Comparison of ENCODE assay signal across 26 cellular contexts in the genomic region with DNA sequence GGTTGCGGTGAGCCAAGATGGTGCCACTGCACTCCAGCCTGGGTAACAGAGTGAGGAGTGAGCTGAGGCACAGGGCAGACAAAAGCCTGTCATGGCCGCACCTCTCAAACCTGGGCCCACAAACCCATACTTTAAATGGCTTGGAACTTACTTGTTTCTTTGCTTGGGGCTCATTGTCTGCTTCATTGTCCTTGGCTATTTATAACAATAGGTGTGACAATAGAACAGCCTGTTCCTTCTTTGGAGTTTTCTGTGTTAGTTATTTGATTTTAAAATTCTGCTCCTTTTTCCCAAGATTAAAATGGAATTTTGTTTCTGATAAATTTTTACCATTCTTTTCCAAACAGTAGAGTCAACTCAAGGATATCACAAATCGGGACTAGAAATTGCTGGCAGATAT.
"Had no signal": no experiment of that assay in that cellular context is flagged by ENCODE, and none has a peak within 500 bp of the region (broad histone marks: within the 10 kb centered on the region; RNA-seq: fewer than 3 reads in every experiment).

No MANE protein-coding gene starts in this region.

- H3K4me1 ChIP-seq: left lung had no signal

- H3K36me3 ChIP-seq: adrenal gland, brain microvascular endothelial cell, left lung, pancreas, right atrium auricular region, transverse colon had no signal

- H3K4me1 Mint-ChIP-seq: T-helper 17 cell had no signal

- H3K4me3 Mint-ChIP-seq: activated CD4-positive, alpha-beta memory T cell treated with anti-CD3 and anti-CD28 coated beads for 36 hours; activated CD4-positive, alpha-beta T cell treated with anti-CD3 and anti-CD28 coated beads, Interleukin-2, amount 10 ng/mL, durations not matched to agents 24 days and 14 days; activated naive CD4-positive, alpha-beta T cell treated with anti-CD3 and anti-CD28 coated beads for 36 hours; activated naive CD8-positive, alpha-beta T cell treated with anti-CD3 and anti-CD28 coated beads for 36 hours; activated T-helper 1 cell treated with anti-CD3 and anti-CD28 coated beads, Interleukin-12 subunit alpha, Interleukin-12 subunit beta, Interleukin-2, Interleukin-4 antibody, amounts not matched to agents 30 ng/mL and 10 ng/mL and 1 ng/mL, durations not matched to agents 14 hours and 24 hours and 36 hours; nephron; T-helper 17 cell had no signal

- H3K9me3 ChIP-seq: adrenal gland, left lung, pancreas, psoas muscle, right atrium auricular region, SK-N-SH, transverse colon had no signal

- FAIRE-seq: endothelial cell of umbilical vein, pancreas had no signal

- H3K27me3 ChIP-seq: adrenal gland, brain microvascular endothelial cell, left lung, pancreas, right atrium auricular region, transverse colon had no signal

- H3K9me3 Mint-ChIP-seq: activated CD4-positive, alpha-beta memory T cell treated with anti-CD3 and anti-CD28 coated beads for 36 hours; activated naive CD4-positive, alpha-beta T cell treated with anti-CD3 and anti-CD28 coated beads for 36 hours; activated naive CD8-positive, alpha-beta T cell treated with anti-CD3 and anti-CD28 coated beads for 36 hours; activated T-helper 1 cell treated with anti-CD3 and anti-CD28 coated beads, Interleukin-12 subunit alpha, Interleukin-12 subunit beta, Interleukin-2, Interleukin-4 antibody, amounts not matched to agents 30 ng/mL and 10 ng/mL and 1 ng/mL, durations not matched to agents 14 hours and 24 hours and 36 hours; nephron had no signal

- H3K4me3 ChIP-seq: adrenal gland, left lung, pancreas, psoas muscle, right atrium auricular region, transverse colon had no signal

- H3K27ac ChIP-seq: adrenal gland, brain microvascular endothelial cell, left lung, psoas muscle had no signal

- DNase-seq: activated CD4-positive, alpha-beta memory T cell treated with anti-CD3 and anti-CD28 coated beads for 36 hours; activated CD4-positive, alpha-beta T cell treated with anti-CD3 and anti-CD28 coated beads, Interleukin-2, amount 10 ng/mL, durations not matched to agents 24 days and 14 days; activated CD4-positive, CD25-positive, alpha-beta regulatory T cell treated with anti-CD3 and anti-CD28 coated beads, Interleukin-2, amount 50 U/mL, for 72 hours; activated CD8-positive, alpha-beta memory T cell treated with anti-CD3 and anti-CD28 coated beads, Interleukin-2, amount 50 U/mL, for 4 hours; activated effector memory CD4-positive, alpha-beta T cell treated with anti-CD3 and anti-CD28 coated beads, Interleukin-2, amount 50 U/mL, for 16 hours; activated naive CD4-positive, alpha-beta T cell treated with anti-CD3 and anti-CD28 coated beads for 36 hours; activated naive CD8-positive, alpha-beta T cell treated with anti-CD3 and anti-CD28 coated beads for 36 hours; activated T-cell treated with anti-CD3 and anti-CD28 coated beads, Interleukin-2, amount 50 U/mL, for 1 hour; adrenal gland; aorta; brain microvascular endothelial cell; central memory CD4-positive, alpha-beta T cell; foreskin fibroblast; kidney glomerular epithelial cell; left lung; pancreas; psoas muscle; SK-N-SH; stimulated activated naive CD4-positive, alpha-beta T cell; T-helper 17 cell; T1000 had no signal

- H3K36me3 Mint-ChIP-seq: activated CD4-positive, alpha-beta memory T cell treated with anti-CD3 and anti-CD28 coated beads for 36 hours; activated naive CD8-positive, alpha-beta T cell treated with anti-CD3 and anti-CD28 coated beads for 36 hours had no signal

- ATAC-seq: left lung, psoas muscle, T-helper 17 cell had no signal

- H3K27ac Mint-ChIP-seq: activated CD4-positive, alpha-beta memory T cell treated with anti-CD3 and anti-CD28 coated beads for 36 hours; activated CD4-positive, alpha-beta T cell treated with anti-CD3 and anti-CD28 coated beads, Interleukin-2, amount 10 ng/mL, durations not matched to agents 24 days and 14 days; activated naive CD4-positive, alpha-beta T cell treated with anti-CD3 and anti-CD28 coated beads for 36 hours; activated naive CD8-positive, alpha-beta T cell treated with anti-CD3 and anti-CD28 coated beads for 36 hours; activated T-helper 1 cell treated with anti-CD3 and anti-CD28 coated beads, Interleukin-12 subunit alpha, Interleukin-12 subunit beta, Interleukin-2, Interleukin-4 antibody, amounts not matched to agents 30 ng/mL and 10 ng/mL and 1 ng/mL, durations not matched to agents 14 hours and 24 hours and 36 hours; T-helper 17 cell had no signal

- H3K27me3 Mint-ChIP-seq: activated CD4-positive, alpha-beta T cell treated with anti-CD3 and anti-CD28 coated beads, Interleukin-2, amount 10 ng/mL, durations not matched to agents 24 days and 14 days; T-helper 17 cell had no signal
